In the genomic region with DNA sequence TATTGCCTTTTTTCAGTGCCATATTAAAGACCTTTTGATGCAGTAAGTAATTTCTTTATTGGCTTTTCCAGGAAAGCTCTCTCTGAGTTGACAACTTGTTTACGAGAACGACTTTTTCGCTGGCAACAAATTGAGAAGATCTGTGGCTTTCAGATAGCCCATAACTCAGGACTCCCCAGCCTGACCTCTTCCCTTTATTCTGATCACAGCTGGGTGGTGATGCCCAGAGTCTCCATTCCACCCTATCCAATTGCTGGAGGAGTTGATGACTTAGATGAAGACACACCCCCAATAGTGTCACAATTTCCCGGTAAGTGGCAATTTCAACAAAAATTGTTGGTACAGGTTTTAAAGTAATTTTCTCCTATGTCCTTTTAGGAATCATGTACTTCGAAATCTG, we compare ENCODE assay signal across 2 cellular contexts.
TF ChIP-seq lines count a peak whose summit lies in the region.

No MANE protein-coding gene starts in this region.

TF ChIP-seq in IMR-90, 13 proteins besides CTCF, POLR2A, EP300 and RAD21 (continued from another document):
- TF ChIP-seq, protein P1, sequence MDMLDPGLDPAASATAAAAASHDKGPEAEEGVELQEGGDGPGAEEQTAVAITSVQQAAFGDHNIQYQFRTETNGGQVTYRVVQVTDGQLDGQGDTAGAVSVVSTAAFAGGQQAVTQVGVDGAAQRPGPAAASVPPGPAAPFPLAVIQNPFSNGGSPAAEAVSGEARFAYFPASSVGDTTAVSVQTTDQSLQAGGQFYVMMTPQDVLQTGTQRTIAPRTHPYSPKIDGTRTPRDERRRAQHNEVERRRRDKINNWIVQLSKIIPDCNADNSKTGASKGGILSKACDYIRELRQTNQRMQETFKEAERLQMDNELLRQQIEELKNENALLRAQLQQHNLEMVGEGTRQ (IDR thresholded peaks at IDR 0.05; ENCODE audit: low read depth, low read length): no peak
- TF ChIP-seq CHD1 (IDR thresholded peaks at IDR 0.05; ENCODE audit: low read depth, low read length) (no peak), CEBPB (IDR thresholded peaks at IDR 0.05; ENCODE audit: low read depth, low read length) (no peak), BHLHE40 (IDR thresholded peaks at IDR 0.05; ENCODE audit: low read depth, low read length) (no peak), FOS (IDR thresholded peaks at IDR 0.05; ENCODE audit: low read depth, low read length) (no peak), SMC3 (IDR thresholded peaks at IDR 0.05; ENCODE audit: low read depth, low read length) (no peak), MAFK (IDR thresholded peaks at IDR 0.05; ENCODE audit: low read depth, low read length) (no peak), RCOR1 (IDR thresholded peaks at IDR 0.05; ENCODE audit: insufficient replicate concordance, low read length) (no peak), MXI1 (IDR thresholded peaks at IDR 0.05; ENCODE audit: borderline replicate concordance, low read depth, low read length) (no peak), NFE2L2 (IDR thresholded peaks at IDR 0.05; ENCODE audit: low read depth, low read length) (no peak)
- TF ChIP-seq, protein P2, sequence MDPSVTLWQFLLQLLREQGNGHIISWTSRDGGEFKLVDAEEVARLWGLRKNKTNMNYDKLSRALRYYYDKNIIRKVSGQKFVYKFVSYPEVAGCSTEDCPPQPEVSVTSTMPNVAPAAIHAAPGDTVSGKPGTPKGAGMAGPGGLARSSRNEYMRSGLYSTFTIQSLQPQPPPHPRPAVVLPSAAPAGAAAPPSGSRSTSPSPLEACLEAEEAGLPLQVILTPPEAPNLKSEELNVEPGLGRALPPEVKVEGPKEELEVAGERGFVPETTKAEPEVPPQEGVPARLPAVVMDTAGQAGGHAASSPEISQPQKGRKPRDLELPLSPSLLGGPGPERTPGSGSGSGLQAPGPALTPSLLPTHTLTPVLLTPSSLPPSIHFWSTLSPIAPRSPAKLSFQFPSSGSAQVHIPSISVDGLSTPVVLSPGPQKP (IDR thresholded peaks at IDR 0.05; ENCODE audit: borderline replicate concordance, low read depth, low read length): no peak

TF ChIP-seq in SK-N-SH, 30 proteins besides CTCF, POLR2A, EP300 and RAD21 (continued from another document):
- TF ChIP-seq, protein P3, sequence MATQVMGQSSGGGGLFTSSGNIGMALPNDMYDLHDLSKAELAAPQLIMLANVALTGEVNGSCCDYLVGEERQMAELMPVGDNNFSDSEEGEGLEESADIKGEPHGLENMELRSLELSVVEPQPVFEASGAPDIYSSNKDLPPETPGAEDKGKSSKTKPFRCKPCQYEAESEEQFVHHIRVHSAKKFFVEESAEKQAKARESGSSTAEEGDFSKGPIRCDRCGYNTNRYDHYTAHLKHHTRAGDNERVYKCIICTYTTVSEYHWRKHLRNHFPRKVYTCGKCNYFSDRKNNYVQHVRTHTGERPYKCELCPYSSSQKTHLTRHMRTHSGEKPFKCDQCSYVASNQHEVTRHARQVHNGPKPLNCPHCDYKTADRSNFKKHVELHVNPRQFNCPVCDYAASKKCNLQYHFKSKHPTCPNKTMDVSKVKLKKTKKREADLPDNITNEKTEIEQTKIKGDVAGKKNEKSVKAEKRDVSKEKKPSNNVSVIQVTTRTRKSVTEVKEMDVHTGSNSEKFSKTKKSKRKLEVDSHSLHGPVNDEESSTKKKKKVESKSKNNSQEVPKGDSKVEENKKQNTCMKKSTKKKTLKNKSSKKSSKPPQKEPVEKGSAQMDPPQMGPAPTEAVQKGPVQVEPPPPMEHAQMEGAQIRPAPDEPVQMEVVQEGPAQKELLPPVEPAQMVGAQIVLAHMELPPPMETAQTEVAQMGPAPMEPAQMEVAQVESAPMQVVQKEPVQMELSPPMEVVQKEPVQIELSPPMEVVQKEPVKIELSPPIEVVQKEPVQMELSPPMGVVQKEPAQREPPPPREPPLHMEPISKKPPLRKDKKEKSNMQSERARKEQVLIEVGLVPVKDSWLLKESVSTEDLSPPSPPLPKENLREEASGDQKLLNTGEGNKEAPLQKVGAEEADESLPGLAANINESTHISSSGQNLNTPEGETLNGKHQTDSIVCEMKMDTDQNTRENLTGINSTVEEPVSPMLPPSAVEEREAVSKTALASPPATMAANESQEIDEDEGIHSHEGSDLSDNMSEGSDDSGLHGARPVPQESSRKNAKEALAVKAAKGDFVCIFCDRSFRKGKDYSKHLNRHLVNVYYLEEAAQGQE (IDR thresholded peaks at IDR 0.05; ENCODE audit: low read depth, low read length): no peak
- TF ChIP-seq JUND (IDR thresholded peaks at IDR 0.05) (no peak), FOSL2 (IDR thresholded peaks at IDR 0.05; ENCODE audit: borderline replicate concordance, low read depth) (no peak), TEAD4 (IDR thresholded peaks at IDR 0.05; ENCODE audit: borderline replicate concordance, insufficient read depth) (no peak), YY1 (IDR thresholded peaks at IDR 0.05; ENCODE audit: low read depth) (no peak), ELF1 (IDR thresholded peaks at IDR 0.05) (no peak), TAF1 (IDR thresholded peaks at IDR 0.05; ENCODE audit: borderline replicate concordance, low read depth, low read length) (no peak), EZH2phosphoT487 (IDR thresholded peaks at IDR 0.05; ENCODE audit: borderline replicate concordance, low read depth) (no peak), GABPA (IDR thresholded peaks at IDR 0.05; ENCODE audit: low read depth) (no peak), MXI1 (IDR thresholded peaks at IDR 0.05; ENCODE audit: low read depth, low read length) (no peak), RCOR1 (IDR thresholded peaks at IDR 0.05; ENCODE audit: low read length) (no peak), POLR2AphosphoS5 (IDR thresholded peaks at IDR 0.05; ENCODE audit: low read depth, low read length) (no peak), MEF2A (IDR thresholded peaks at IDR 0.05; ENCODE audit: borderline replicate concordance, low read depth) (no peak), NRF1 (IDR thresholded peaks at IDR 0.05; ENCODE audit: low read depth, low read length) (no peak)
- TF ChIP-seq, protein P4, sequence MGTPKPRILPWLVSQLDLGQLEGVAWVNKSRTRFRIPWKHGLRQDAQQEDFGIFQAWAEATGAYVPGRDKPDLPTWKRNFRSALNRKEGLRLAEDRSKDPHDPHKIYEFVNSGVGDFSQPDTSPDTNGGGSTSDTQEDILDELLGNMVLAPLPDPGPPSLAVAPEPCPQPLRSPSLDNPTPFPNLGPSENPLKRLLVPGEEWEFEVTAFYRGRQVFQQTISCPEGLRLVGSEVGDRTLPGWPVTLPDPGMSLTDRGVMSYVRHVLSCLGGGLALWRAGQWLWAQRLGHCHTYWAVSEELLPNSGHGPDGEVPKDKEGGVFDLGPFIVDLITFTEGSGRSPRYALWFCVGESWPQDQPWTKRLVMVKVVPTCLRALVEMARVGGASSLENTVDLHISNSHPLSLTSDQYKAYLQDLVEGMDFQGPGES (IDR thresholded peaks at IDR 0.05; ENCODE audit: low read depth, low read length): no peak
- TF ChIP-seq, protein P1 (IDR thresholded peaks at IDR 0.05; ENCODE audit: borderline replicate concordance, low read depth, low read length): no peak
- TF ChIP-seq, protein P5, sequence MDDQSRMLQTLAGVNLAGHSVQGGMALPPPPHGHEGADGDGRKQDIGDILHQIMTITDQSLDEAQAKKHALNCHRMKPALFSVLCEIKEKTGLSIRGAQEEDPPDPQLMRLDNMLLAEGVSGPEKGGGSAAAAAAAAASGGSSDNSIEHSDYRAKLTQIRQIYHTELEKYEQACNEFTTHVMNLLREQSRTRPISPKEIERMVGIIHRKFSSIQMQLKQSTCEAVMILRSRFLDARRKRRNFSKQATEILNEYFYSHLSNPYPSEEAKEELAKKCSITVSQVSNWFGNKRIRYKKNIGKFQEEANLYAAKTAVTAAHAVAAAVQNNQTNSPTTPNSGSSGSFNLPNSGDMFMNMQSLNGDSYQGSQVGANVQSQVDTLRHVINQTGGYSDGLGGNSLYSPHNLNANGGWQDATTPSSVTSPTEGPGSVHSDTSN (IDR thresholded peaks at IDR 0.05): no peak
- TF ChIP-seq, protein P6, sequence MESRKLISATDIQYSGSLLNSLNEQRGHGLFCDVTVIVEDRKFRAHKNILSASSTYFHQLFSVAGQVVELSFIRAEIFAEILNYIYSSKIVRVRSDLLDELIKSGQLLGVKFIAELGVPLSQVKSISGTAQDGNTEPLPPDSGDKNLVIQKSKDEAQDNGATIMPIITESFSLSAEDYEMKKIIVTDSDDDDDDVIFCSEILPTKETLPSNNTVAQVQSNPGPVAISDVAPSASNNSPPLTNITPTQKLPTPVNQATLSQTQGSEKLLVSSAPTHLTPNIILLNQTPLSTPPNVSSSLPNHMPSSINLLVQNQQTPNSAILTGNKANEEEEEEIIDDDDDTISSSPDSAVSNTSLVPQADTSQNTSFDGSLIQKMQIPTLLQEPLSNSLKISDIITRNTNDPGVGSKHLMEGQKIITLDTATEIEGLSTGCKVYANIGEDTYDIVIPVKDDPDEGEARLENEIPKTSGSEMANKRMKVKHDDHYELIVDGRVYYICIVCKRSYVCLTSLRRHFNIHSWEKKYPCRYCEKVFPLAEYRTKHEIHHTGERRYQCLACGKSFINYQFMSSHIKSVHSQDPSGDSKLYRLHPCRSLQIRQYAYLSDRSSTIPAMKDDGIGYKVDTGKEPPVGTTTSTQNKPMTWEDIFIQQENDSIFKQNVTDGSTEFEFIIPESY (IDR thresholded peaks at IDR 0.05; ENCODE audit: borderline replicate concordance, low read depth): no peak
